In the genomic region with DNA sequence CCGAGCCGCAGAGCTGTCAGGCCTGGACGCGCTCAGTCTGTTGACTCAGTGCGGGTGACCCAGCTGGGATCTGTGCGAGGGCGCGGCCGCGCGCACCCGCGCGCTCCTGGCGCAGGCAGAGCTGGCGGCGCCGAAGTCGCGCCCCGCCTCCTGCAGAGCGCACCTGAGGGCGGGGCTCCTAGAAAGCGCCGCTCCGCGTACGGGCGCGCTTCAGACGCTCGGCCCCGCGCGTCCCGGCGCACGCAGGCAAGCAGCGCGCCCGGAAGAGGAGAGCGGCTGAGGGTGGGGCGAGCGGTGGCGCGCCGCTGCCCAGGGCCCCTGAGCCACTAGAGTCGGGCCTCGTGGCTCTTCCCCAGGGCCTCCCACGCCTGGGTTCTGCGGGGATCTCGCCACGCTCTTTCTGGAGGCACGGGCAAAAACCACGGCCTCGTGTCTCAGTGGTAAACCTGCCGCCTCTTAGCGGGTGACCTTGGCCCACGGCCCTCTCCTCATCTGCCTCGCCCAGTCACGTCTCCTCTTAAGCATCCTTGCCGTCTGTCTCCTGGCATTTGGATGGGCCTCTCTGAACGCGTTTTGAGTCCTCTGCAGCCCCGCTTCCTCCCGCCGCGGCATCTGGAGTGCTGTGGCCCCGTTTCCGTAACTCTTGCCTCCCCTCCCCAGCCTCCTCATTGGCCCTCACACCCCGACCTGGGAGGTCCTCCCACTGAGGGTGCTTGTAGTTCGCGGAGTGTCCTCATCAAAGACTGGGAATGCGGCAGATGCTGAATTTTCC, we compare ENCODE assay signal across 1 cellular context.
TF ChIP-seq lines count a peak whose summit lies in the region.

A gene with protein sequence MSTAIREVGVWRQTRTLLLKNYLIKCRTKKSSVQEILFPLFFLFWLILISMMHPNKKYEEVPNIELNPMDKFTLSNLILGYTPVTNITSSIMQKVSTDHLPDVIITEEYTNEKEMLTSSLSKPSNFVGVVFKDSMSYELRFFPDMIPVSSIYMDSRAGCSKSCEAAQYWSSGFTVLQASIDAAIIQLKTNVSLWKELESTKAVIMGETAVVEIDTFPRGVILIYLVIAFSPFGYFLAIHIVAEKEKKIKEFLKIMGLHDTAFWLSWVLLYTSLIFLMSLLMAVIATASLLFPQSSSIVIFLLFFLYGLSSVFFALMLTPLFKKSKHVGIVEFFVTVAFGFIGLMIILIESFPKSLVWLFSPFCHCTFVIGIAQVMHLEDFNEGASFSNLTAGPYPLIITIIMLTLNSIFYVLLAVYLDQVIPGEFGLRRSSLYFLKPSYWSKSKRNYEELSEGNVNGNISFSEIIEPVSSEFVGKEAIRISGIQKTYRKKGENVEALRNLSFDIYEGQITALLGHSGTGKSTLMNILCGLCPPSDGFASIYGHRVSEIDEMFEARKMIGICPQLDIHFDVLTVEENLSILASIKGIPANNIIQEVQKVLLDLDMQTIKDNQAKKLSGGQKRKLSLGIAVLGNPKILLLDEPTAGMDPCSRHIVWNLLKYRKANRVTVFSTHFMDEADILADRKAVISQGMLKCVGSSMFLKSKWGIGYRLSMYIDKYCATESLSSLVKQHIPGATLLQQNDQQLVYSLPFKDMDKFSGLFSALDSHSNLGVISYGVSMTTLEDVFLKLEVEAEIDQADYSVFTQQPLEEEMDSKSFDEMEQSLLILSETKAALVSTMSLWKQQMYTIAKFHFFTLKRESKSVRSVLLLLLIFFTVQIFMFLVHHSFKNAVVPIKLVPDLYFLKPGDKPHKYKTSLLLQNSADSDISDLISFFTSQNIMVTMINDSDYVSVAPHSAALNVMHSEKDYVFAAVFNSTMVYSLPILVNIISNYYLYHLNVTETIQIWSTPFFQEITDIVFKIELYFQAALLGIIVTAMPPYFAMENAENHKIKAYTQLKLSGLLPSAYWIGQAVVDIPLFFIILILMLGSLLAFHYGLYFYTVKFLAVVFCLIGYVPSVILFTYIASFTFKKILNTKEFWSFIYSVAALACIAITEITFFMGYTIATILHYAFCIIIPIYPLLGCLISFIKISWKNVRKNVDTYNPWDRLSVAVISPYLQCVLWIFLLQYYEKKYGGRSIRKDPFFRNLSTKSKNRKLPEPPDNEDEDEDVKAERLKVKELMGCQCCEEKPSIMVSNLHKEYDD (N-terminal part only) (minus strand): TSS at position 74 of the 772 bp plus-strand sequence. CDS start 12,718 bp downstream, outside the sequence.

TF ChIP-seq in HepG2, 621 proteins besides CTCF, POLR2A, EP300 and RAD21 (continued from another document and continues in another):
- TF ChIP-seq, protein P1, sequence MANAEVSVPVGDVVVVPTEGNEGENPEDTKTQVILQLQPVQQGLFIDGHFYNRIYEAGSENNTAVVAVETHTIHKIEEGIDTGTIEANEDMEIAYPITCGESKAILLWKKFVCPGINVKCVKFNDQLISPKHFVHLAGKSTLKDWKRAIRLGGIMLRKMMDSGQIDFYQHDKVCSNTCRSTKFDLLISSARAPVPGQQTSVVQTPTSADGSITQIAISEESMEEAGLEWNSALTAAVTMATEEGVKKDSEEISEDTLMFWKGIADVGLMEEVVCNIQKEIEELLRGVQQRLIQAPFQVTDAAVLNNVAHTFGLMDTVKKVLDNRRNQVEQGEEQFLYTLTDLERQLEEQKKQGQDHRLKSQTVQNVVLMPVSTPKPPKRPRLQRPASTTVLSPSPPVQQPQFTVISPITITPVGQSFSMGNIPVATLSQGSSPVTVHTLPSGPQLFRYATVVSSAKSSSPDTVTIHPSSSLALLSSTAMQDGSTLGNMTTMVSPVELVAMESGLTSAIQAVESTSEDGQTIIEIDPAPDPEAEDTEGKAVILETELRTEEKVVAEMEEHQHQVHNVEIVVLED (CRISPR knock-in tag; IDR thresholded peaks at IDR 0.05; ENCODE audit: borderline replicate concordance), result peak; percentile 95
- no peak for TF ChIP-seq ZSCAN30 (CRISPR knock-in tag; IDR thresholded peaks at IDR 0.05)
- TF ChIP-seq POLR2AphosphoS2 (IDR thresholded peaks at IDR 0.05; ENCODE audit: low read depth, low read length), result no peak
- TF ChIP-seq ZNF878 (CRISPR knock-in tag; IDR thresholded peaks at IDR 0.05), result peak; percentile 2; the same call in 1 of the 2 replicates
- TF ChIP-seq NKX3-1 (CRISPR knock-in tag; IDR thresholded peaks at IDR 0.05), result peak; percentile 57; the same call in 1 of the 2 replicates
- TF ChIP-seq ZSCAN29 (CRISPR knock-in tag; conservative IDR thresholded peaks at IDR 0.05), result 0 out of 2 replicates have a peak, but pooled peaks have one; percentile 17
- TF ChIP-seq RNF2 (conservative IDR thresholded peaks at IDR 0.05; ENCODE audit: low read depth), result peak; percentile 68
- TF ChIP-seq, protein P2, sequence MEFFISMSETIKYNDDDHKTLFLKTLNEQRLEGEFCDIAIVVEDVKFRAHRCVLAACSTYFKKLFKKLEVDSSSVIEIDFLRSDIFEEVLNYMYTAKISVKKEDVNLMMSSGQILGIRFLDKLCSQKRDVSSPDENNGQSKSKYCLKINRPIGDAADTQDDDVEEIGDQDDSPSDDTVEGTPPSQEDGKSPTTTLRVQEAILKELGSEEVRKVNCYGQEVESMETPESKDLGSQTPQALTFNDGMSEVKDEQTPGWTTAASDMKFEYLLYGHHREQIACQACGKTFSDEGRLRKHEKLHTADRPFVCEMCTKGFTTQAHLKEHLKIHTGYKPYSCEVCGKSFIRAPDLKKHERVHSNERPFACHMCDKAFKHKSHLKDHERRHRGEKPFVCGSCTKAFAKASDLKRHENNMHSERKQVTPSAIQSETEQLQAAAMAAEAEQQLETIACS (CRISPR knock-in tag; IDR thresholded peaks at IDR 0.05), result peak; percentile 99
- TF ChIP-seq IKZF4 (CRISPR knock-in tag; IDR thresholded peaks at IDR 0.05; ENCODE audit: borderline replicate concordance, low read depth, not compliant biosample characterization), result peak; percentile 42
- peak; percentile 46; the same call in 1 of the 2 replicates for TF ChIP-seq ZNF788 (CRISPR knock-in tag; IDR thresholded peaks at IDR 0.05; ENCODE audit: borderline replicate concordance)
- peak; percentile 47; the same call in 1 of the 2 replicates for TF ChIP-seq NR1H2 (CRISPR knock-in tag; IDR thresholded peaks at IDR 0.05; ENCODE audit: borderline replicate concordance, low read depth)
- TF ChIP-seq, protein P3, sequence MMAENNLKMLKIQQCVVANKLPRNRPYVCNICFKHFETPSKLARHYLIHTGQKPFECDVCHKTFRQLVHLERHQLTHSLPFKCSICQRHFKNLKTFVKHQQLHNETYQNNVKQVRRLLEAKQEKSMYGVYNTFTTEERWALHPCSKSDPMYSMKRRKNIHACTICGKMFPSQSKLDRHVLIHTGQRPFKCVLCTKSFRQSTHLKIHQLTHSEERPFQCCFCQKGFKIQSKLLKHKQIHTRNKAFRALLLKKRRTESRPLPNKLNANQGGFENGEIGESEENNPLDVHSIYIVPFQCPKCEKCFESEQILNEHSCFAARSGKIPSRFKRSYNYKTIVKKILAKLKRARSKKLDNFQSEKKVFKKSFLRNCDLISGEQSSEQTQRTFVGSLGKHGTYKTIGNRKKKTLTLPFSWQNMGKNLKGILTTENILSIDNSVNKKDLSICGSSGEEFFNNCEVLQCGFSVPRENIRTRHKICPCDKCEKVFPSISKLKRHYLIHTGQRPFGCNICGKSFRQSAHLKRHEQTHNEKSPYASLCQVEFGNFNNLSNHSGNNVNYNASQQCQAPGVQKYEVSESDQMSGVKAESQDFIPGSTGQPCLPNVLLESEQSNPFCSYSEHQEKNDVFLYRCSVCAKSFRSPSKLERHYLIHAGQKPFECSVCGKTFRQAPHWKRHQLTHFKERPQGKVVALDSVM (CRISPR knock-in tag; IDR thresholded peaks at IDR 0.05), result peak; percentile 82
- peak; percentile 58 for TF ChIP-seq ESRRA (CRISPR knock-in tag; IDR thresholded peaks at IDR 0.05; ENCODE audit: low read depth)
- TF ChIP-seq, protein P4, sequence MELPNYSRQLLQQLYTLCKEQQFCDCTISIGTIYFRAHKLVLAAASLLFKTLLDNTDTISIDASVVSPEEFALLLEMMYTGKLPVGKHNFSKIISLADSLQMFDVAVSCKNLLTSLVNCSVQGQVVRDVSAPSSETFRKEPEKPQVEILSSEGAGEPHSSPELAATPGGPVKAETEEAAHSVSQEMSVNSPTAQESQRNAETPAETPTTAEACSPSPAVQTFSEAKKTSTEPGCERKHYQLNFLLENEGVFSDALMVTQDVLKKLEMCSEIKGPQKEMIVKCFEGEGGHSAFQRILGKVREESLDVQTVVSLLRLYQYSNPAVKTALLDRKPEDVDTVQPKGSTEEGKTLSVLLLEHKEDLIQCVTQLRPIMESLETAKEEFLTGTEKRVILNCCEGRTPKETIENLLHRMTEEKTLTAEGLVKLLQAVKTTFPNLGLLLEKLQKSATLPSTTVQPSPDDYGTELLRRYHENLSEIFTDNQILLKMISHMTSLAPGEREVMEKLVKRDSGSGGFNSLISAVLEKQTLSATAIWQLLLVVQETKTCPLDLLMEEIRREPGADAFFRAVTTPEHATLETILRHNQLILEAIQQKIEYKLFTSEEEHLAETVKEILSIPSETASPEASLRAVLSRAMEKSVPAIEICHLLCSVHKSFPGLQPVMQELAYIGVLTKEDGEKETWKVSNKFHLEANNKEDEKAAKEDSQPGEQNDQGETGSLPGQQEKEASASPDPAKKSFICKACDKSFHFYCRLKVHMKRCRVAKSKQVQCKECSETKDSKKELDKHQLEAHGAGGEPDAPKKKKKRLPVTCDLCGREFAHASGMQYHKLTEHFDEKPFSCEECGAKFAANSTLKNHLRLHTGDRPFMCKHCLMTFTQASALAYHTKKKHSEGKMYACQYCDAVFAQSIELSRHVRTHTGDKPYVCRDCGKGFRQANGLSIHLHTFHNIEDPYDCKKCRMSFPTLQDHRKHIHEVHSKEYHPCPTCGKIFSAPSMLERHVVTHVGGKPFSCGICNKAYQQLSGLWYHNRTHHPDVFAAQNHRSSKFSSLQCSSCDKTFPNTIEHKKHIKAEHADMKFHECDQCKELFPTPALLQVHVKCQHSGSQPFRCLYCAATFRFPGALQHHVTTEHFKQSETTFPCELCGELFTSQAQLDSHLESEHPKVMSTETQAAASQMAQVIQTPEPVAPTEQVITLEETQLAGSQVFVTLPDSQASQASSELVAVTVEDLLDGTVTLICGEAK (IDR thresholded peaks at IDR 0.05), result no peak
- TF ChIP-seq, protein P4 (CRISPR knock-in tag; IDR thresholded peaks at IDR 0.05), result peak; percentile 88
- TF ChIP-seq HNRNPL (IDR thresholded peaks at IDR 0.05; ENCODE audit: low read depth, low read length), result 0 out of 2 replicates have a peak, but pooled peaks have one; percentile 35
- peak; percentile 37; the same call in 1 of the 2 replicates for TF ChIP-seq NR2C2 (CRISPR knock-in tag; IDR thresholded peaks at IDR 0.05; ENCODE audit: borderline replicate concordance)
- TF ChIP-seq, protein P5, sequence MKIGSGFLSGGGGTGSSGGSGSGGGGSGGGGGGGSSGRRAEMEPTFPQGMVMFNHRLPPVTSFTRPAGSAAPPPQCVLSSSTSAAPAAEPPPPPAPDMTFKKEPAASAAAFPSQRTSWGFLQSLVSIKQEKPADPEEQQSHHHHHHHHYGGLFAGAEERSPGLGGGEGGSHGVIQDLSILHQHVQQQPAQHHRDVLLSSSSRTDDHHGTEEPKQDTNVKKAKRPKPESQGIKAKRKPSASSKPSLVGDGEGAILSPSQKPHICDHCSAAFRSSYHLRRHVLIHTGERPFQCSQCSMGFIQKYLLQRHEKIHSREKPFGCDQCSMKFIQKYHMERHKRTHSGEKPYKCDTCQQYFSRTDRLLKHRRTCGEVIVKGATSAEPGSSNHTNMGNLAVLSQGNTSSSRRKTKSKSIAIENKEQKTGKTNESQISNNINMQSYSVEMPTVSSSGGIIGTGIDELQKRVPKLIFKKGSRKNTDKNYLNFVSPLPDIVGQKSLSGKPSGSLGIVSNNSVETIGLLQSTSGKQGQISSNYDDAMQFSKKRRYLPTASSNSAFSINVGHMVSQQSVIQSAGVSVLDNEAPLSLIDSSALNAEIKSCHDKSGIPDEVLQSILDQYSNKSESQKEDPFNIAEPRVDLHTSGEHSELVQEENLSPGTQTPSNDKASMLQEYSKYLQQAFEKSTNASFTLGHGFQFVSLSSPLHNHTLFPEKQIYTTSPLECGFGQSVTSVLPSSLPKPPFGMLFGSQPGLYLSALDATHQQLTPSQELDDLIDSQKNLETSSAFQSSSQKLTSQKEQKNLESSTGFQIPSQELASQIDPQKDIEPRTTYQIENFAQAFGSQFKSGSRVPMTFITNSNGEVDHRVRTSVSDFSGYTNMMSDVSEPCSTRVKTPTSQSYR (CRISPR knock-in tag; IDR thresholded peaks at IDR 0.05; ENCODE audit: borderline replicate concordance), result no peak
- peak; percentile 94 for TF ChIP-seq SPEN (CRISPR knock-in tag; IDR thresholded peaks at IDR 0.05; ENCODE audit: low read depth)
- TF ChIP-seq REPIN1 (CRISPR knock-in tag; IDR thresholded peaks at IDR 0.05; ENCODE audit: borderline replicate concordance, low read depth), result peak; percentile 84; the same call in 1 of the 2 replicates
- TF ChIP-seq HDAC1 (CRISPR knock-in tag; IDR thresholded peaks at IDR 0.05), result peak; percentile 65; the same call in 1 of the 2 replicates
- TF ChIP-seq, protein P6, sequence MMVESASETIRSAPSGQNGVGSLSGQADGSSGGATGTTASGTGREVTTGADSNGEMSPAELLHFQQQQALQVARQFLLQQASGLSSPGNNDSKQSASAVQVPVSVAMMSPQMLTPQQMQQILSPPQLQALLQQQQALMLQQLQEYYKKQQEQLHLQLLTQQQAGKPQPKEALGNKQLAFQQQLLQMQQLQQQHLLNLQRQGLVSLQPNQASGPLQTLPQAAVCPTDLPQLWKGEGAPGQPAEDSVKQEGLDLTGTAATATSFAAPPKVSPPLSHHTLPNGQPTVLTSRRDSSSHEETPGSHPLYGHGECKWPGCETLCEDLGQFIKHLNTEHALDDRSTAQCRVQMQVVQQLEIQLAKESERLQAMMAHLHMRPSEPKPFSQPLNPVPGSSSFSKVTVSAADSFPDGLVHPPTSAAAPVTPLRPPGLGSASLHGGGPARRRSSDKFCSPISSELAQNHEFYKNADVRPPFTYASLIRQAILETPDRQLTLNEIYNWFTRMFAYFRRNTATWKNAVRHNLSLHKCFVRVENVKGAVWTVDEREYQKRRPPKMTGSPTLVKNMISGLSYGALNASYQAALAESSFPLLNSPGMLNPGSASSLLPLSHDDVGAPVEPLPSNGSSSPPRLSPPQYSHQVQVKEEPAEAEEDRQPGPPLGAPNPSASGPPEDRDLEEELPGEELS (CRISPR knock-in tag; IDR thresholded peaks at IDR 0.05), result peak; percentile 41; the same call in 1 of the 2 replicates
